Comparison of ENCODE assay signal across 4 cellular contexts in genomic region chr16:20532284-20532792, GRCh38. TPM values are rescaled to one million over a fixed set of nuclear protein-coding genes. Genes with fewer than 3 reads are reported as not detected.
"Had no signal": no experiment of that assay in that cellular context is flagged by ENCODE, and none has a peak within 500 bp of the region (broad histone marks: within the 10 kb centered on the region; RNA-seq: fewer than 3 reads in every experiment).

No MANE protein-coding gene starts in this region.

RNA-seq across cellular contexts. Expression of gene ACSM2B, which starts 43.8 kb away (rescaled TPM):
- total RNA-seq: HT-29, HT1080, IMR-90 had no signal
- polyA plus RNA-seq: IgD-negative memory B cell, IMR-90 had no signal
